1 cellular context compared by ENCODE assay signal in the genomic region with DNA sequence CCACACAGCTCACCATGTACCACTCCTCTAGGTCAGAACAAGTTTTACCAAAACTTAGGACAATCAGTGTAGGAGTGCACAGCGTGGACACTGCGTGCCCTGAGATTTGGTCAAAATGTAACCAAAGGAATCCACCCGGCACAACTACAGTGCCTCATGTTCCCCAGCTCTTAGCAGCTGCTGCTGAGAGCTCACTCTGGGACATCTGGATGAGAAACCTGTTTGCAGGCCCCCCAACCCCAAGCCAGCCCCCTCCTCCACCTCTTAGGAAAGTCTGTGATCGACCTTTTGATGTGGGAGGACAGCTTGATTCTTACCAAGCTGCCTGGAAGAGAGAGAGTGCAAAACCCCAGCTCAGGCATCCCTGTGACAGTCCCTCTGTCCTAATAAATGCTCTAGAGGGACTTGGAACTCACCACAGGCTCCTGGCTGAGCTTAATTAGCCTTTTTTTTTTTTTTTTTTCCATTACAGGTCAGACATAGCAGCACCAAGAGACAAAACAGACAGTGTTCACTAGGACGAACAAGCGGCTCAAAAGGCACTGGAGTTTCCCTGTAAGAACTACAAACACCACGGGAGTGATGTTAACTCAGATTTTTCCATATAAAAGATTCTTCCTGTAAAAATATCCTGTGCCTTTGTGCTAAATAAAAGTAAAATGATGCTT.
TF ChIP-seq lines count a peak whose summit lies in the region.

No MANE protein-coding gene starts in this region.

TF ChIP-seq in K562, 482 proteins besides CTCF, POLR2A, EP300 and RAD21 (continued from another document):
- TF ChIP-seq, protein P1, sequence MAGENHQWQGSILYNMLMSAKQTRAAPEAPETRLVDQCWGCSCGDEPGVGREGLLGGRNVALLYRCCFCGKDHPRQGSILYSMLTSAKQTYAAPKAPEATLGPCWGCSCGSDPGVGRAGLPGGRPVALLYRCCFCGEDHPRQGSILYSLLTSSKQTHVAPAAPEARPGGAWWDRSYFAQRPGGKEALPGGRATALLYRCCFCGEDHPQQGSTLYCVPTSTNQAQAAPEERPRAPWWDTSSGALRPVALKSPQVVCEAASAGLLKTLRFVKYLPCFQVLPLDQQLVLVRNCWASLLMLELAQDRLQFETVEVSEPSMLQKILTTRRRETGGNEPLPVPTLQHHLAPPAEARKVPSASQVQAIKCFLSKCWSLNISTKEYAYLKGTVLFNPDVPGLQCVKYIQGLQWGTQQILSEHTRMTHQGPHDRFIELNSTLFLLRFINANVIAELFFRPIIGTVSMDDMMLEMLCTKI (IDR thresholded peaks at IDR 0.05; ENCODE audit: partially characterized antibody) = no peak
- TF ChIP-seq XRCC5 (IDR thresholded peaks at IDR 0.05; ENCODE audit: low read depth, low read length) (no peak), ZNF197 (CRISPR knock-in tag; IDR thresholded peaks at IDR 0.05; ENCODE audit: low read depth) (no peak), MCM2 (IDR thresholded peaks at IDR 0.05; ENCODE audit: low read depth) (no peak), KAT8 (IDR thresholded peaks at IDR 0.05; ENCODE audit: low read depth) (no peak)
- TF ChIP-seq, protein P2, sequence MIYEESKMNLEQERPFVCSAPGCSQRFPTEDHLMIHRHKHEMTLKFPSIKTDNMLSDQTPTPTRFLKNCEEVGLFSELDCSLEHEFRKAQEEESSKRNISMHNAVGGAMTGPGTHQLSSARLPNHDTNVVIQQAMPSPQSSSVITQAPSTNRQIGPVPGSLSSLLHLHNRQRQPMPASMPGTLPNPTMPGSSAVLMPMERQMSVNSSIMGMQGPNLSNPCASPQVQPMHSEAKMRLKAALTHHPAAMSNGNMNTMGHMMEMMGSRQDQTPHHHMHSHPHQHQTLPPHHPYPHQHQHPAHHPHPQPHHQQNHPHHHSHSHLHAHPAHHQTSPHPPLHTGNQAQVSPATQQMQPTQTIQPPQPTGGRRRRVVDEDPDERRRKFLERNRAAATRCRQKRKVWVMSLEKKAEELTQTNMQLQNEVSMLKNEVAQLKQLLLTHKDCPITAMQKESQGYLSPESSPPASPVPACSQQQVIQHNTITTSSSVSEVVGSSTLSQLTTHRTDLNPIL (CRISPR knock-in tag; IDR thresholded peaks at IDR 0.05) = no peak
- TF ChIP-seq, protein P3, sequence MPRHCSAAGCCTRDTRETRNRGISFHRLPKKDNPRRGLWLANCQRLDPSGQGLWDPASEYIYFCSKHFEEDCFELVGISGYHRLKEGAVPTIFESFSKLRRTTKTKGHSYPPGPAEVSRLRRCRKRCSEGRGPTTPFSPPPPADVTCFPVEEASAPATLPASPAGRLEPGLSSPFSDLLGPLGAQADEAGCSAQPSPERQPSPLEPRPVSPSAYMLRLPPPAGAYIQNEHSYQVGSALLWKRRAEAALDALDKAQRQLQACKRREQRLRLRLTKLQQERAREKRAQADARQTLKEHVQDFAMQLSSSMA (CRISPR knock-in tag; IDR thresholded peaks at IDR 0.05) = no peak
